Comparison of ENCODE assay signal across 16 cellular contexts in genomic region chr10:110764793-110765512, GRCh38.
A peak's percentile ranks its signal among the peaks of the same experiment; 100 is the strongest.
DNase-seq lines count a peak whose midpoint lies in the region; ATAC-seq and TF ChIP-seq lines count a peak whose summit lies in the region.
"Had no signal": no experiment of that assay in that cellular context is flagged by ENCODE, and none has a peak within 500 bp of the region (broad histone marks: within the 10 kb centered on the region; RNA-seq: fewer than 3 reads in every experiment).

No MANE protein-coding gene starts in this region.

- TF ChIP-seq CTCF in heart left ventricle (IDR thresholded peaks at IDR 0.05) (no peak), psoas muscle (IDR thresholded peaks at IDR 0.05) (no peak), A673 (conservative IDR thresholded peaks at IDR 0.05; ENCODE audit: low read depth, low read length) (no peak)

- POLR2A ChIA-PET in A673 (lab: Charles Lee; ENCODE audit: low non-redundant PET), result no interaction called here

- WGBS in heart left ventricle, 4 donors, result 43 to 58% (median 49%) methylated on average over 13 of the region's 13 CpGs
- 36 to 59% (median 49%) methylated on average over 13 of the region's 13 CpGs for WGBS in psoas muscle, 3 donors

- H3K9me3 ChIP-seq in heart left ventricle, result no peaks in the 10 kb centered on the region
- no peaks in the 10 kb centered on the region for H3K9me3 ChIP-seq in psoas muscle
- H3K9me3 ChIP-seq in A673 (ENCODE audit: low read depth, low read length, poor library complexity, severe bottlenecking), result no peaks in the 10 kb centered on the region

- H3K9me3 Mint-ChIP-seq in activated naive CD8-positive, alpha-beta T cell (ENCODE audit: low read depth), result no peaks in the 10 kb centered on the region
- H3K9me3 Mint-ChIP-seq: activated CD4-positive, alpha-beta memory T cell treated with anti-CD3 and anti-CD28 coated beads for 36 hours had no signal

- no peak overlapping the region for H3K4me3 Mint-ChIP-seq in activated naive CD8-positive, alpha-beta T cell
- H3K4me3 Mint-ChIP-seq: activated CD4-positive, alpha-beta memory T cell treated with anti-CD3 and anti-CD28 coated beads for 36 hours; B cell had no signal

- ATAC-seq in heart left ventricle (peak in 3 of 4 donors; percentile 3 to 39 (median 34)), psoas muscle (peak; percentile 21 to 76 (median 66))

- H3K4me3 ChIP-seq in heart left ventricle (peak overlapping the region in 11 of 12 donors; percentile 2 to 51 (median 44)), psoas muscle (peak overlapping the region; percentile 60), A673 (ENCODE audit: low read depth, low read length, poor library complexity, severe bottlenecking) (no peak overlapping the region)

- peak overlapping the region; percentile 73 to 96 (median 80) for H3K27ac ChIP-seq in heart left ventricle
- H3K27ac ChIP-seq in psoas muscle, result peak overlapping the region; percentile 89
- no peak overlapping the region for H3K27ac ChIP-seq in A673 (ENCODE audit: low read depth, low read length, poor library complexity, severe bottlenecking)

- no peak for TF ChIP-seq POLR2A in heart left ventricle (IDR thresholded peaks at IDR 0.05)

- H3K4me1 ChIP-seq in heart left ventricle, result peaks cover 0 to 44% (median 12%) of the 10 kb centered on the region in 12 donors
- H3K4me1 ChIP-seq in psoas muscle, result peaks cover 40% of the 10 kb centered on the region
- no peaks in the 10 kb centered on the region for H3K4me1 ChIP-seq in A673 (ENCODE audit: insufficient read depth, low read length, poor library complexity, severe bottlenecking)

- DNase-seq in DMS79 (lab: John Stamatoyannopoulos, UW) (peak; percentile 32), heart left ventricle (no peak), psoas muscle (no peak), germinal center (ENCODE audit: low spot score) (no peak), NCI-H187 treated with DMSO at 0.1 percent for 48 hours (lab: John Stamatoyannopoulos, UW) (no peak), A673 (ENCODE audit: low spot score) (no peak), NCI-H2029 treated with DMSO at 0.1 percent for 48 hours (lab: John Stamatoyannopoulos, UW) (no peak)
- DNase-seq: activated CD4-positive, alpha-beta memory T cell treated with anti-CD3 and anti-CD28 coated beads for 36 hours; activated T-cell treated with anti-CD3 and anti-CD28 coated beads, Interleukin-2, amount 50 U/mL, for 48 hours; Calu3; Karpas-422; NCI-H748 treated with DMSO at 0.1 percent for 48 hours; SIG-M5; T-helper 2 cell had no signal

- peak overlapping the region; percentile 17 for H3K27ac Mint-ChIP-seq in activated naive CD8-positive, alpha-beta T cell
- H3K27ac Mint-ChIP-seq: activated CD4-positive, alpha-beta memory T cell treated with anti-CD3 and anti-CD28 coated beads for 36 hours; B cell had no signal

- no peaks in the 10 kb centered on the region for H3K27me3 Mint-ChIP-seq in activated naive CD8-positive, alpha-beta T cell

- no peaks in the 10 kb centered on the region for H3K36me3 ChIP-seq in heart left ventricle
- H3K36me3 ChIP-seq in psoas muscle (ENCODE audit: insufficient read depth in 1 of 2, low read depth in 1 of 2), result no peaks in the 10 kb centered on the region
- no peaks in the 10 kb centered on the region for H3K36me3 ChIP-seq in A673 (ENCODE audit: insufficient read depth, low read length, poor library complexity, severe bottlenecking)

- CTCF ChIA-PET in A673 (lab: Charles Lee), result no interaction called here

- H3K27me3 ChIP-seq in heart left ventricle, result no peaks in the 10 kb centered on the region
- H3K27me3 ChIP-seq in psoas muscle (ENCODE audit: insufficient read depth in 3 of 3, low read length in 2 of 3), result no peaks in the 10 kb centered on the region
- no peaks in the 10 kb centered on the region for H3K27me3 ChIP-seq in A673 (replicated peaks; ENCODE audit: insufficient read depth, low read depth, low read length, poor library complexity)

- intact Hi-C loops in heart left ventricle (cut with DNase I), result loop anchor here in 1 of 10 donors (10.0 kb wide), 2 partner anchors 80 to 120 kb away; partner anchors contain the start of gene RBM20
- intact Hi-C loops in psoas muscle (cut with DNase I), result loop anchor here in 1 of 2 donors (5.0 kb wide), 1 partner anchor 38 kb away; no protein-coding TSS in a partner anchor
- intact Hi-C loops in A673 (cut with micrococcal nuclease; ENCODE audit: unreplicated experiment), result no loop called here

- H3K36me3 Mint-ChIP-seq in activated naive CD8-positive, alpha-beta T cell, result no peaks in the 10 kb centered on the region
- H3K36me3 Mint-ChIP-seq: activated CD4-positive, alpha-beta memory T cell treated with anti-CD3 and anti-CD28 coated beads for 36 hours had no signal

- H3K4me1 Mint-ChIP-seq in activated naive CD8-positive, alpha-beta T cell (ENCODE audit: low read depth), result peaks cover 9% of the 10 kb centered on the region

- BruUV-seq in A673 (replicated peaks; lab: Mats Ljungman, UMichigan), result no TSS peak
